In the genomic region with DNA sequence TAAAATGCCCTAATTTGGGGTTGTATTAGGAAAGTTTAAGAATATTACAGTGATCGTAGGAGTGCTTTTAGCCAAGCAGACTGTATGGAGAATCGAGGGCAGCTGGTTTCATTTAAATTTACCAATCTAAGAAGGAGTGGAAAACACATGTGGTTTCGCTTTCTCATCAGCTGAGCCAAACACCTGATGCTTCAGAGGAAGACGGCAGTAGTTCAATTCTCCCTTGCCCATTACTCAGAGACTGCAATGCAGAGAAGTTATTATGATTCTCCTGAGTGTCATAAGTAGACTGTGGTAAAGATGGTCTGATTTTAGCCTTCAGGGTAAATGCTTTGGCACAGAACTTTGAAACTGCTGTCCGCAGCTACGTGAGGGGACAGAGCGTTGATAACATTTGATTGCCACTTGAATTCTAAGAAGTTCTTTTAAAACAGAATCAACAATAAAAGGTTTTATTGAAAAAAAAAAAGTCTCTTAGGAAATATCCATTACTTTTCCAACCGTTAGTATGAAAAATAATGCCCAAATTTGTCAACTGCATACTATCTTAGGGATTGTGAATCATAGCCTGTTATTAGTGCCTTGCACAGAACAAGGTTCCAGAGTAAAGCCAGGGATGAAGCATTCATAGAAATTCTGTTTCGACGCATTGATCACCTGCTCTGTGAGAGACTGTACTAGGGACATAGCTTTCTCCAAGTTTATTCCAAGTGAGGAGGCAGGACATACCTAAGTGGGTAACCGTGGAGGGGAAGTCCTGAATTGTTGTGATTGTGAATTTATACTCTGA, we compare ENCODE assay signal across 9 cellular contexts. TPM values are rescaled to one million over a fixed set of nuclear protein-coding genes. Genes with fewer than 3 reads are reported as not detected.
DNase-seq lines count a peak whose midpoint lies in the region; ATAC-seq and TF ChIP-seq lines count a peak whose summit lies in the region.
"Had no signal": no experiment of that assay in that cellular context is flagged by ENCODE, and none has a peak within 500 bp of the region (broad histone marks: within the 10 kb centered on the region; RNA-seq: fewer than 3 reads in every experiment).

No MANE protein-coding gene starts in this region.

- peak overlapping the region; percentile 41 for H3K27ac Mint-ChIP-seq in activated CD4-positive, alpha-beta memory T cell treated with anti-CD3 and anti-CD28 coated beads, Interleukin-2, amount 10 ng/mL, durations not matched to agents 7 days and 5 days

- CTCF ChIA-PET in activated CD4-positive, alpha-beta memory T cell treated with anti-CD3 and anti-CD28 coated beads, Interleukin-2, amount 10 ng/mL, durations not matched to agents 7 days and 5 days (lab: Charles Lee) = interaction anchor here (0.7 to 2.4 kb wide), 8 partner anchors 10 to 602 kb away, joined by 3 to 14 read pairs (median 6); a partner anchor contains a TSS

- TF ChIP-seq CTCF in foreskin keratinocyte (conservative IDR thresholded peaks at IDR 0.05) = no peak

- no peaks in the 10 kb centered on the region for H3K9me3 Mint-ChIP-seq in activated CD4-positive, alpha-beta memory T cell treated with anti-CD3 and anti-CD28 coated beads, Interleukin-2, amount 10 ng/mL, durations not matched to agents 7 days and 5 days
- H3K9me3 Mint-ChIP-seq: IgD-negative memory B cell had no signal

- peak overlapping the region; percentile 20 to 24 for H3K4me3 ChIP-seq in stomach smooth muscle (ENCODE audit: low read length in 2 of 2)

- POLR2A ChIA-PET in activated CD4-positive, alpha-beta memory T cell treated with anti-CD3 and anti-CD28 coated beads, Interleukin-2, amount 10 ng/mL, durations not matched to agents 7 days and 5 days (lab: Charles Lee) = interaction anchor here (1.0 to 2.0 kb wide), 3 partner anchors 9 to 26 kb away, joined by 3 to 24 read pairs (median 4); a partner anchor contains a TSS

- no peaks in the 10 kb centered on the region for H3K27me3 ChIP-seq in foreskin keratinocyte
- no peaks in the 10 kb centered on the region for H3K27me3 ChIP-seq in stomach smooth muscle (ENCODE audit: control insufficient read depth in 1 of 2, insufficient read depth in 2 of 2, low read length in 2 of 2)

- no peaks in the 10 kb centered on the region for H3K9me3 ChIP-seq in stomach smooth muscle (ENCODE audit: control insufficient read depth in 2 of 2, low read length in 2 of 2)

- H3K36me3 ChIP-seq in stomach smooth muscle (ENCODE audit: control insufficient read depth in 2 of 2, insufficient read depth in 2 of 2, low read length in 2 of 2) = peaks cover 14 to 16% of the 10 kb centered on the region in 2 donors

- H3K4me3 Mint-ChIP-seq in activated CD4-positive, alpha-beta memory T cell treated with anti-CD3 and anti-CD28 coated beads, Interleukin-2, amount 10 ng/mL, durations not matched to agents 7 days and 5 days = peak overlapping the region; percentile 49

- H3K27me3 Mint-ChIP-seq in activated CD4-positive, alpha-beta memory T cell treated with anti-CD3 and anti-CD28 coated beads, Interleukin-2, amount 10 ng/mL, durations not matched to agents 7 days and 5 days = no peaks in the 10 kb centered on the region
- H3K27me3 Mint-ChIP-seq: IgD-negative memory B cell had no signal

- H3K4me1 ChIP-seq in foreskin keratinocyte (peaks cover 35% of the 10 kb centered on the region), stomach smooth muscle (ENCODE audit: control insufficient read depth, insufficient read depth, low read length) (peaks cover 37% of the 10 kb centered on the region)

- H3K9ac ChIP-seq in stomach smooth muscle (ENCODE audit: low read length in 2 of 2) = peak overlapping the region; percentile 28 to 52

- H3K27ac ChIP-seq in foreskin keratinocyte (peak overlapping the region; percentile 53), stomach smooth muscle (ENCODE audit: low read length) (peak overlapping the region; percentile 65)

- H3K36me3 Mint-ChIP-seq in activated CD4-positive, alpha-beta memory T cell treated with anti-CD3 and anti-CD28 coated beads, Interleukin-2, amount 10 ng/mL, durations not matched to agents 7 days and 5 days (ENCODE audit: low read depth) = peaks cover 13% of the 10 kb centered on the region

- peaks cover 42% of the 10 kb centered on the region for H3K4me1 Mint-ChIP-seq in activated CD4-positive, alpha-beta memory T cell treated with anti-CD3 and anti-CD28 coated beads, Interleukin-2, amount 10 ng/mL, durations not matched to agents 7 days and 5 days

- peak; percentile 62 for ATAC-seq in foreskin keratinocyte

- peak; percentile 49 for DNase-seq in activated CD4-positive, alpha-beta T cell treated with anti-CD3 and anti-CD28 coated beads for 48 hours
- DNase-seq in activated CD4-positive, alpha-beta T cell treated with anti-CD3 and anti-CD28 coated beads, Interleukin-2, amount 50 U/mL, for 48 hours = no peak
- DNase-seq in activated CD4-positive, alpha-beta memory T cell treated with anti-CD3 and anti-CD28 coated beads, Interleukin-2, amount 10 ng/mL, durations not matched to agents 7 days and 5 days = peak; percentile 40
- DNase-seq in foreskin keratinocyte (peak in 1 of 2 donors; percentile 73), NCI-H774 (lab: John Stamatoyannopoulos, UW) (no peak), COLO668 (lab: John Stamatoyannopoulos, UW; ENCODE audit: unreplicated experiment) (no peak), NCI-H2227 treated with DMSO at 0.1 percent for 48 hours (lab: John Stamatoyannopoulos, UW) (no peak)

RNA-seq across cellular contexts. Expression of a gene that starts 25.6 kb away (rescaled TPM):
- 10 to 100 TPM; 10.7 to 10.9 TPM for total RNA-seq in activated CD4-positive, alpha-beta memory T cell treated with anti-CD3 and anti-CD28 coated beads, Interleukin-2, amount 10 ng/mL, durations not matched to agents 7 days and 5 days
- 7.5 and 10.9 TPM in 2 replicates for total RNA-seq in foreskin keratinocyte
- polyA plus RNA-seq in foreskin keratinocyte = 5.9 and 7.7 TPM in 2 replicates

Comparison
In these comparisons a context has a peak if more than half of its experiments do, and no peak if none do; other contexts are left out.
1. DNase-seq: peak in activated CD4-positive, alpha-beta T cell treated with anti-CD3 and anti-CD28 coated beads for 48 hours (single experiment) and activated CD4-positive, alpha-beta memory T cell treated with anti-CD3 and anti-CD28 coated beads, Interleukin-2, amount 10 ng/mL, durations not matched to agents 7 days and 5 days (single experiment); none in activated CD4-positive, alpha-beta T cell treated with anti-CD3 and anti-CD28 coated beads, Interleukin-2, amount 50 U/mL, for 48 hours (0 of 2), NCI-H774 (single experiment), COLO668 (single experiment) and NCI-H2227 treated with DMSO at 0.1 percent for 48 hours (single experiment).